In the genomic region with DNA sequence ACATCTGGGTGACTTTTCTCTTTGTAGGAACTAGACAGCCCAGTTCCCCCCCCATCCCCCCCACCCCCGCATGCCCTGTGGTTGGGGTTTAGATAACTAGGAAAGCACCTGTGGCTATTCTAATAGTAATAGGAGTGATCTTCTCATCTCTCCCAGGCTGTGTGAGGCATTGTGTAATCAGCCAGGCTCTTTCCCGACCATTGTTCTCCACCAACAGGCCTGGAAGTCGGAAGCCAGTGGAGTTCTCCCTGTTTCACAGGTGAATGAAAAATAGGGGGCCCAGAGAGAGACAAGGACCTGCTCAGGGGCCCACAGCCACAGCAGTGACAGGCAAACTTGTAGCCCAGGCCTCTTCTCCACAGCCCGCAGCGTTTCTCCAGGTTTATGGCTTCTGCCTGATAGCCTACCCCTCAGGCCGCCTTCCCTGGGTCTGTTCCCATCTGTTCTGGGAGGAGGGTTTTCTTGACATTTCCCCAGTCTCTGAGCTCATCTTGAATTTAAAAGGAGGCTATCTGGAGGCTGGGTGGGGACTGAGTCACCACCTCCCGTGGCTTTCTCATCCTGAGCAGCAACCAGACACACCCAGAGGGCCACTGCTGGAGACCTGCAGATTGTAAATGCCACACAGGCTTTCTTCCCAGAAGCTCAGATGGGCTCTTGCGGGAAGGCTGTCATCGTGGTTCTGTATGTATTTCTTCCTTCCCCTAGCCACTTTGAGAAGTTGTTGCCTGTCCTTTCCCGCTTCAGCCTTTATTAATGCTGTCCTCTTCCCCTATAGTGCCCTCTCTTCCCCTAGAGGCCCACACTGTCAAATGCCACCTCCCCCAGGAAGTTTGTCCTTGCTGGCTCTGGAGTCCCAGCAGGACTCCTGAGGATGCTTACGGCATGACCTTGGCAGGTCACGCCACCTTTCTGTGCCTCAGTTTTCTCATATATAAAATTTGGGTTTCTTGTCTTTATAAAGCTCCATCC, we compare ENCODE assay signal across 1 cellular context.
TF ChIP-seq lines count a peak whose summit lies in the region.

No MANE protein-coding gene starts in this region.

TF ChIP-seq in HCT116, 20 proteins besides CTCF, POLR2A, EP300 and RAD21 (continued from another document):
- TF ChIP-seq, protein P1, sequence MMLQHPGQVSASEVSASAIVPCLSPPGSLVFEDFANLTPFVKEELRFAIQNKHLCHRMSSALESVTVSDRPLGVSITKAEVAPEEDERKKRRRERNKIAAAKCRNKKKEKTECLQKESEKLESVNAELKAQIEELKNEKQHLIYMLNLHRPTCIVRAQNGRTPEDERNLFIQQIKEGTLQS (IDR thresholded peaks at IDR 0.05) = no peak
- TF ChIP-seq POLR2AphosphoS5 (IDR thresholded peaks at IDR 0.05; ENCODE audit: low read depth, low read length) (peak; percentile 37; the same call in 1 of the 2 replicates), YY1 (IDR thresholded peaks at IDR 0.05; ENCODE audit: extremely low read depth, insufficient replicate concordance, low read depth, low read length) (no peak), EZH2 (IDR thresholded peaks at IDR 0.05) (no peak), SIN3A (IDR thresholded peaks at IDR 0.05; ENCODE audit: low read depth) (no peak; the same call in 1 of the 2 replicates), ELF1 (IDR thresholded peaks at IDR 0.05; ENCODE audit: borderline replicate concordance, low read depth) (no peak), ZFX (IDR thresholded peaks at IDR 0.05) (no peak), CBX3 (IDR thresholded peaks at IDR 0.05; ENCODE audit: low read depth) (no peak), CEBPB (IDR thresholded peaks at IDR 0.05; ENCODE audit: low read depth) (no peak)
- TF ChIP-seq, protein P2, sequence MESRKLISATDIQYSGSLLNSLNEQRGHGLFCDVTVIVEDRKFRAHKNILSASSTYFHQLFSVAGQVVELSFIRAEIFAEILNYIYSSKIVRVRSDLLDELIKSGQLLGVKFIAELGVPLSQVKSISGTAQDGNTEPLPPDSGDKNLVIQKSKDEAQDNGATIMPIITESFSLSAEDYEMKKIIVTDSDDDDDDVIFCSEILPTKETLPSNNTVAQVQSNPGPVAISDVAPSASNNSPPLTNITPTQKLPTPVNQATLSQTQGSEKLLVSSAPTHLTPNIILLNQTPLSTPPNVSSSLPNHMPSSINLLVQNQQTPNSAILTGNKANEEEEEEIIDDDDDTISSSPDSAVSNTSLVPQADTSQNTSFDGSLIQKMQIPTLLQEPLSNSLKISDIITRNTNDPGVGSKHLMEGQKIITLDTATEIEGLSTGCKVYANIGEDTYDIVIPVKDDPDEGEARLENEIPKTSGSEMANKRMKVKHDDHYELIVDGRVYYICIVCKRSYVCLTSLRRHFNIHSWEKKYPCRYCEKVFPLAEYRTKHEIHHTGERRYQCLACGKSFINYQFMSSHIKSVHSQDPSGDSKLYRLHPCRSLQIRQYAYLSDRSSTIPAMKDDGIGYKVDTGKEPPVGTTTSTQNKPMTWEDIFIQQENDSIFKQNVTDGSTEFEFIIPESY (IDR thresholded peaks at IDR 0.05; ENCODE audit: extremely low read depth, insufficient replicate concordance, low read length) = no peak
- TF ChIP-seq, protein P3, sequence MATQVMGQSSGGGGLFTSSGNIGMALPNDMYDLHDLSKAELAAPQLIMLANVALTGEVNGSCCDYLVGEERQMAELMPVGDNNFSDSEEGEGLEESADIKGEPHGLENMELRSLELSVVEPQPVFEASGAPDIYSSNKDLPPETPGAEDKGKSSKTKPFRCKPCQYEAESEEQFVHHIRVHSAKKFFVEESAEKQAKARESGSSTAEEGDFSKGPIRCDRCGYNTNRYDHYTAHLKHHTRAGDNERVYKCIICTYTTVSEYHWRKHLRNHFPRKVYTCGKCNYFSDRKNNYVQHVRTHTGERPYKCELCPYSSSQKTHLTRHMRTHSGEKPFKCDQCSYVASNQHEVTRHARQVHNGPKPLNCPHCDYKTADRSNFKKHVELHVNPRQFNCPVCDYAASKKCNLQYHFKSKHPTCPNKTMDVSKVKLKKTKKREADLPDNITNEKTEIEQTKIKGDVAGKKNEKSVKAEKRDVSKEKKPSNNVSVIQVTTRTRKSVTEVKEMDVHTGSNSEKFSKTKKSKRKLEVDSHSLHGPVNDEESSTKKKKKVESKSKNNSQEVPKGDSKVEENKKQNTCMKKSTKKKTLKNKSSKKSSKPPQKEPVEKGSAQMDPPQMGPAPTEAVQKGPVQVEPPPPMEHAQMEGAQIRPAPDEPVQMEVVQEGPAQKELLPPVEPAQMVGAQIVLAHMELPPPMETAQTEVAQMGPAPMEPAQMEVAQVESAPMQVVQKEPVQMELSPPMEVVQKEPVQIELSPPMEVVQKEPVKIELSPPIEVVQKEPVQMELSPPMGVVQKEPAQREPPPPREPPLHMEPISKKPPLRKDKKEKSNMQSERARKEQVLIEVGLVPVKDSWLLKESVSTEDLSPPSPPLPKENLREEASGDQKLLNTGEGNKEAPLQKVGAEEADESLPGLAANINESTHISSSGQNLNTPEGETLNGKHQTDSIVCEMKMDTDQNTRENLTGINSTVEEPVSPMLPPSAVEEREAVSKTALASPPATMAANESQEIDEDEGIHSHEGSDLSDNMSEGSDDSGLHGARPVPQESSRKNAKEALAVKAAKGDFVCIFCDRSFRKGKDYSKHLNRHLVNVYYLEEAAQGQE (IDR thresholded peaks at IDR 0.05; ENCODE audit: low read depth) = no peak
- TF ChIP-seq, protein P4, sequence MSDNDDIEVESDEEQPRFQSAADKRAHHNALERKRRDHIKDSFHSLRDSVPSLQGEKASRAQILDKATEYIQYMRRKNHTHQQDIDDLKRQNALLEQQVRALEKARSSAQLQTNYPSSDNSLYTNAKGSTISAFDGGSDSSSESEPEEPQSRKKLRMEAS (IDR thresholded peaks at IDR 0.05) = no peak
